ENCODE assay signal across 15 cellular contexts in genomic region chr9:18371621-18372020, GRCh38.
DNase-seq lines count a peak whose midpoint lies in the region; ATAC-seq and TF ChIP-seq lines count a peak whose summit lies in the region.
"Had no signal": no experiment of that assay in that cellular context is flagged by ENCODE, and none has a peak within 500 bp of the region (broad histone marks: within the 10 kb centered on the region; RNA-seq: fewer than 3 reads in every experiment).

No MANE protein-coding gene starts in this region.

- peaks cover 3% of the 10 kb centered on the region; the same call in 1 of the 2 replicates for H3K9me1 ChIP-seq in IMR-90 (ENCODE audit: insufficient read depth, low read length)

- intact Hi-C loops in IMR-90 (cut with micrococcal nuclease): no loop called here
- intact Hi-C loops in transverse colon (cut with DNase I; ENCODE audit: low total_unique reads): no loop called here
- intact Hi-C loops in psoas muscle (cut with DNase I): loop anchor here in 1 of 2 donors (10.0 kb wide), 1 partner anchor 57 kb away; no protein-coding TSS in a partner anchor
- intact Hi-C loops in left ventricle myocardium superior (cut with micrococcal nuclease): no loop called here

- WGBS in IMR-90 (ENCODE audit: extremely low coverage in 2 of 2, insufficient read length in 1 of 2), 2 experiments: no CpG with 5 or more reads among the region's 3 CpGs
- WGBS in transverse colon (ENCODE audit: low coverage in 1 of 2), 2 donors: 44 to 55% methylated on average over 3 of the region's 3 CpGs
- WGBS in psoas muscle, 3 donors: 56 to 66% (median 62%) methylated on average over 3 of the region's 3 CpGs

- TF ChIP-seq RAD21 in IMR-90 (IDR thresholded peaks at IDR 0.05; ENCODE audit: low read length): no peak

- no peak overlapping the region for H4K5ac ChIP-seq in IMR-90 (ENCODE audit: low read depth, low read length)

- H3K56ac ChIP-seq in IMR-90 (ENCODE audit: extremely low read depth, insufficient read depth, low read length): no peak overlapping the region

- DNase-seq in IMR-90: no peak
- DNase-seq in amniotic epithelial cell (ENCODE audit: low read depth): peak; percentile 17
- no peak for DNase-seq in transverse colon
- no peak for DNase-seq in psoas muscle
- no peak for DNase-seq in left ventricle myocardium superior
- no peak for DNase-seq in activated T-cell treated with anti-CD3 and anti-CD28 coated beads for 4 hours
- DNase-seq: ACHN; CD4-positive, CD25-positive, alpha-beta regulatory T cell; DMS53; GF-D8; HCEC 1CT; HFFc6 had no signal

- dilution Hi-C loops in IMR-90 (cut with HindIII; ENCODE audit: low sequenced_read_pairs, unreplicated experiment): no loop called here

- no peak for TF ChIP-seq POLR2A in IMR-90 (IDR thresholded peaks at IDR 0.05; ENCODE audit: low read depth, low read length)
- no peak for TF ChIP-seq POLR2A in transverse colon (IDR thresholded peaks at IDR 0.05)

- POLR2A ChIA-PET in IMR-90 (lab: Charles Lee; ENCODE audit: unreplicated experiment): no interaction called here

- no peaks in the 10 kb centered on the region for H3K79me1 ChIP-seq in IMR-90 (ENCODE audit: low read depth in 1 of 2, low read length in 2 of 2)

- no peak overlapping the region for H2AK5ac ChIP-seq in IMR-90 (ENCODE audit: low read depth, low read length)

- H3K4me1 ChIP-seq in IMR-90 (ENCODE audit: control insufficient read depth, insufficient read depth, low read length) (no peaks in the 10 kb centered on the region; the same call in 1 of the 2 replicates), muscle layer of colon (ENCODE audit: insufficient read depth, low read length) (peaks cover 18% of the 10 kb centered on the region), transverse colon (no peaks in the 10 kb centered on the region), psoas muscle (no peaks in the 10 kb centered on the region)

- CTCF ChIA-PET in IMR-90 (lab: Yijun Ruan, JAX): no interaction called here

- H2AFZ ChIP-seq in IMR-90 (replicated peaks; ENCODE audit: low read length, poor library complexity): no peak overlapping the region

- no peak overlapping the region for H3K23ac ChIP-seq in IMR-90 (ENCODE audit: low read depth, low read length)

- no peak overlapping the region for H3K14ac ChIP-seq in IMR-90 (replicated peaks; ENCODE audit: low read depth, low read length)

- no peak overlapping the region for H4K8ac ChIP-seq in IMR-90 (ENCODE audit: low read depth in 2 of 2, low read length in 2 of 2)

- no peak for ATAC-seq in IMR-90 (ENCODE audit: low read depth)
- no peak for ATAC-seq in psoas muscle
- ATAC-seq in left ventricle myocardium superior: no peak
- ATAC-seq: HepG2 had no signal

- H4K20me1 ChIP-seq in IMR-90 (ENCODE audit: insufficient read depth, low read length): no peaks in the 10 kb centered on the region
- H4K20me1 ChIP-seq: BLaER1 treated with 17β-estradiol and CSF1 and Interleukin-3, amounts not matched to agents 10 nM and 100 nM had no signal

- in situ Hi-C loops in IMR-90 (cut with MboI; ENCODE audit: low sequenced_read_pairs): no loop called here
- in situ Hi-C loops in transverse colon (cut with MboI; ENCODE audit: low pct_ligation_motif_present in 1 of 4, low pct_unique_long_range_greater_than_20kb in 1 of 4, low sequenced_read_pairs in 3 of 4): no loop called here

- H3K9ac ChIP-seq in IMR-90 (ENCODE audit: low read depth, low read length): no peak overlapping the region
- no peak overlapping the region for H3K9ac ChIP-seq in muscle layer of colon (ENCODE audit: low read length)
- H3K9ac ChIP-seq: BLaER1 treated with 17β-estradiol and CSF1 and Interleukin-3, amounts not matched to agents 10 nM and 100 nM had no signal

- no peak overlapping the region for H3K18ac ChIP-seq in IMR-90 (ENCODE audit: low read depth, low read length)

- H3K36me3 ChIP-seq in IMR-90 (ENCODE audit: control insufficient read depth, insufficient read depth, low read length) (no peaks in the 10 kb centered on the region), muscle layer of colon (ENCODE audit: insufficient read depth, low read length) (no peaks in the 10 kb centered on the region), transverse colon (no peaks in the 10 kb centered on the region), psoas muscle (ENCODE audit: insufficient read depth in 1 of 2, low read depth in 1 of 2) (no peaks in the 10 kb centered on the region)
- H3K36me3 ChIP-seq: BLaER1 treated with 17β-estradiol and CSF1 and Interleukin-3, amounts not matched to agents 10 nM and 100 nM had no signal

- no peaks in the 10 kb centered on the region for H3K9me3 ChIP-seq in IMR-90 (ENCODE audit: control insufficient read depth, insufficient read depth, low read length)
- no peaks in the 10 kb centered on the region for H3K9me3 ChIP-seq in muscle layer of colon (ENCODE audit: low read length)
- H3K9me3 ChIP-seq in transverse colon: no peaks in the 10 kb centered on the region
- no peaks in the 10 kb centered on the region for H3K9me3 ChIP-seq in psoas muscle

- H3K27me3 ChIP-seq in IMR-90 (ENCODE audit: control insufficient read depth, insufficient read depth, low read length) (no peaks in the 10 kb centered on the region), muscle layer of colon (ENCODE audit: control insufficient read depth in 1 of 2, insufficient read depth in 2 of 2, low read length in 2 of 2) (no peaks in the 10 kb centered on the region), transverse colon (no peaks in the 10 kb centered on the region), psoas muscle (ENCODE audit: insufficient read depth in 3 of 3, low read length in 2 of 3) (no peaks in the 10 kb centered on the region)
- H3K27me3 ChIP-seq: BLaER1 treated with 17β-estradiol and CSF1 and Interleukin-3, amounts not matched to agents 10 nM and 100 nM had no signal

- no peak overlapping the region for H4K91ac ChIP-seq in IMR-90 (ENCODE audit: insufficient read depth, low read depth, low read length)

- H2BK15ac ChIP-seq in IMR-90 (ENCODE audit: low read depth, low read length): no peak overlapping the region

- no peak overlapping the region for H2BK20ac ChIP-seq in IMR-90 (ENCODE audit: low read depth, low read length)

- H3K4me3 ChIP-seq in IMR-90 (ENCODE audit: insufficient read depth, low read depth, low read length): no peak overlapping the region
- no peak overlapping the region for H3K4me3 ChIP-seq in muscle layer of colon (ENCODE audit: low read depth in 1 of 2, low read length in 2 of 2)
- no peak overlapping the region for H3K4me3 ChIP-seq in transverse colon
- H3K4me3 ChIP-seq in psoas muscle: no peak overlapping the region
- H3K4me3 ChIP-seq: BLaER1 treated with 17β-estradiol and CSF1 and Interleukin-3, amounts not matched to agents 10 nM and 100 nM had no signal

- no TSS peak for BruUV-seq in IMR-90 (replicated peaks; lab: Mats Ljungman, UMichigan)

- no peak for TF ChIP-seq CTCF in IMR-90 (conservative IDR thresholded peaks at IDR 0.05; ENCODE audit: low read depth, low read length)
- no peak for TF ChIP-seq CTCF in transverse colon (IDR thresholded peaks at IDR 0.05)
- TF ChIP-seq CTCF in psoas muscle (IDR thresholded peaks at IDR 0.05): no peak

- TF ChIP-seq EP300 in transverse colon (IDR thresholded peaks at IDR 0.05; ENCODE audit: low read depth): peak; percentile 42

- H2AK9ac ChIP-seq in IMR-90 (replicated peaks; ENCODE audit: low read depth, low read length, poor library complexity): no peak overlapping the region

- H3K27ac ChIP-seq in IMR-90 (ENCODE audit: insufficient read depth, low read length) (no peak overlapping the region), muscle layer of colon (ENCODE audit: low read depth, low read length) (peak overlapping the region; percentile 41), transverse colon (peak overlapping the region; percentile 15 to 72 (median 50)), psoas muscle (no peak overlapping the region)
- H3K27ac ChIP-seq: BLaER1 treated with 17β-estradiol and CSF1 and Interleukin-3, amounts not matched to agents 10 nM and 100 nM had no signal

- H2BK5ac ChIP-seq in IMR-90 (ENCODE audit: low read depth, low read length, poor library complexity, severe bottlenecking): no peak overlapping the region

- no peak overlapping the region for H3K4ac ChIP-seq in IMR-90 (ENCODE audit: low read depth, low read length)

- no peak overlapping the region for H2BK120ac ChIP-seq in IMR-90 (ENCODE audit: low read depth, low read length)

- H3K4me2 ChIP-seq in IMR-90 (ENCODE audit: low read depth, low read length): no peak overlapping the region
- H3K4me2 ChIP-seq: BLaER1 treated with 17β-estradiol and CSF1 and Interleukin-3, amounts not matched to agents 10 nM and 100 nM had no signal

TF ChIP-seq in IMR-90, 13 proteins besides CTCF, POLR2A, EP300 and RAD21:
- no peak for TF ChIP-seq MXI1 (IDR thresholded peaks at IDR 0.05; ENCODE audit: borderline replicate concordance, low read depth, low read length)
- no peak for TF ChIP-seq MAZ (IDR thresholded peaks at IDR 0.05; ENCODE audit: borderline replicate concordance, low read depth, low read length)
- no peak for TF ChIP-seq MAFK (IDR thresholded peaks at IDR 0.05; ENCODE audit: low read depth, low read length)
- 0 out of 2 replicates have a peak, but pooled peaks have one; percentile 11 for TF ChIP-seq CEBPB (IDR thresholded peaks at IDR 0.05; ENCODE audit: low read depth, low read length)
- TF ChIP-seq USF2 (IDR thresholded peaks at IDR 0.05; ENCODE audit: low read depth, low read length): no peak
- no peak for TF ChIP-seq CHD1 (IDR thresholded peaks at IDR 0.05; ENCODE audit: low read depth, low read length)
- no peak for TF ChIP-seq RCOR1 (IDR thresholded peaks at IDR 0.05; ENCODE audit: insufficient replicate concordance, low read length)
TF ChIP-seq in IMR-90: peak in this region for 1.

Comparison
In these comparisons a context has a peak if more than half of its experiments do, and no peak if none do; other contexts are left out.
1. H3K27ac ChIP-seq: peak in muscle layer of colon (single experiment) and transverse colon (4 of 4); none in IMR-90 (single experiment) and psoas muscle (single experiment).